1 cellular context compared by ENCODE assay signal in the genomic region with DNA sequence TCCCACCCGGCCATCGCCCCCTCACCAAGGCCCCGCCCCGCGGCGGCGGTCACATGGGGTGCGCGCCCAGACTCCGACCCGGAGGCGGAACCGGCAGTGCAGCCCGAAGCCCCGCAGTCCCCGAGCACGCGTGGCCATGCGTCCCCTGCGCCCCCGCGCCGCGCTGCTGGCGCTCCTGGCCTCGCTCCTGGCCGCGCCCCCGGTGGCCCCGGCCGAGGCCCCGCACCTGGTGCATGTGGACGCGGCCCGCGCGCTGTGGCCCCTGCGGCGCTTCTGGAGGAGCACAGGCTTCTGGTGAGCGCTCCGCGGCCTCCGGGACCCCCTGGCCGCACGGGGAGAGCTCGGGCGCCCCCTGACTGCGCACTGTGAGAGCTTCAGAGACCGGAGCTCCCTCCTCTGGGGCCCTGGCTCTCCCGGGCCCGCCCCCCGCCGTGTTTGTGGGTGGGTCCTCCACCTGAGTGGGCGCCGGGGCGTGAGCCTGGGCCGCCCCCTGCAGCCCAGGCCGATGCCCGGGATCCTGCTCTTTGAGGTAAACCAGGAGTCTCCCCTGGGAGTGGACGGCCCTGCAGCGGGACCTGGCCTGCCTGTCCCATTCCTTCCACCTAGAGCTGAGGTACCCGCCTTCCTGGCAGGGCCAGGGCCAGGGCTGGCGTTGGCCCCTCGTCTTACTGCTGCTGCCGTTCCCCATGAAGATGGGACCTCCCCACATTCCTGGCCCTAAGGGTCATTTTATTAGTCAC.
TF ChIP-seq lines count a peak whose summit lies in the region.

Gene IDUA, plus strand, starts transcription at position 96 of the 740 bp plus-strand sequence. Its CDS starts 41 bp downstream, at position 137.

TF ChIP-seq in K562, 482 proteins besides CTCF, POLR2A, EP300 and RAD21 (continued from another document and continues in another):
- TF ChIP-seq UBTF (IDR thresholded peaks at IDR 0.05; ENCODE audit: borderline replicate concordance in 1 of 2, low read depth in 2 of 2, low read length in 2 of 2): no peak
- 0 out of 2 replicates have a peak, but pooled peaks have one; percentile 13 for TF ChIP-seq LCOR (CRISPR knock-in tag; IDR thresholded peaks at IDR 0.05)
- TF ChIP-seq SOX6 (IDR thresholded peaks at IDR 0.05): peak; percentile 38; the same call in 1 of the 2 replicates
- peak; percentile 91 for TF ChIP-seq RB1 (IDR thresholded peaks at IDR 0.05; ENCODE audit: low read depth)
- TF ChIP-seq, protein P1, sequence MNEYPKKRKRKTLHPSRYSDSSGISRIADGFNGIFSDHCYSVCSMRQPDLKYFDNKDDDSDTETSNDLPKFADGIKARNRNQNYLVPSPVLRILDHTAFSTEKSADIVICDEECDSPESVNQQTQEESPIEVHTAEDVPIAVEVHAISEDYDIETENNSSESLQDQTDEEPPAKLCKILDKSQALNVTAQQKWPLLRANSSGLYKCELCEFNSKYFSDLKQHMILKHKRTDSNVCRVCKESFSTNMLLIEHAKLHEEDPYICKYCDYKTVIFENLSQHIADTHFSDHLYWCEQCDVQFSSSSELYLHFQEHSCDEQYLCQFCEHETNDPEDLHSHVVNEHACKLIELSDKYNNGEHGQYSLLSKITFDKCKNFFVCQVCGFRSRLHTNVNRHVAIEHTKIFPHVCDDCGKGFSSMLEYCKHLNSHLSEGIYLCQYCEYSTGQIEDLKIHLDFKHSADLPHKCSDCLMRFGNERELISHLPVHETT (CRISPR knock-in tag; conservative IDR thresholded peaks at IDR 0.05 in 1 of 2, IDR thresholded peaks at IDR 0.05 in 1 of 2): no peak
- TF ChIP-seq GTF2B (IDR thresholded peaks at IDR 0.05; ENCODE audit: extremely low read depth, insufficient read length): no peak
- peak in 1 of 2 experiments; percentile 76; a peak in 1 of 4 replicates for TF ChIP-seq SIN3A (IDR thresholded peaks at IDR 0.05; ENCODE audit: borderline replicate concordance in 2 of 2, control insufficient read depth in 1 of 2, low read depth in 2 of 2, low read length in 2 of 2)
- 0 out of 2 replicates have a peak, but pooled peaks have one; percentile 28 for TF ChIP-seq ERF (CRISPR knock-in tag; IDR thresholded peaks at IDR 0.05)
- TF ChIP-seq ZNF282 (CRISPR knock-in tag; IDR thresholded peaks at IDR 0.05): 0 out of 2 replicates have a peak, but pooled peaks have one; percentile 46
- peak; percentile 94 for TF ChIP-seq CXXC5 (CRISPR knock-in tag; IDR thresholded peaks at IDR 0.05)
- TF ChIP-seq MAX (CRISPR knock-in tag; IDR thresholded peaks at IDR 0.05): peak; percentile 74
- peak; percentile 82 for TF ChIP-seq SAP30 (IDR thresholded peaks at IDR 0.05; ENCODE audit: borderline replicate concordance, insufficient read depth, low read depth, low read length, poor library complexity, severe bottlenecking)
- TF ChIP-seq NONO (IDR thresholded peaks at IDR 0.05; ENCODE audit: low read depth in 2 of 2, low read length in 1 of 2): peak; percentile 67 to 86
- TF ChIP-seq EP400 (IDR thresholded peaks at IDR 0.05): peak; percentile 16; the same call in 1 of the 2 replicates
- peak; percentile 35 for TF ChIP-seq CTCFL (IDR thresholded peaks at IDR 0.05; ENCODE audit: borderline replicate concordance, insufficient read depth, low read depth, low read length, poor library complexity, severe bottlenecking)
- TF ChIP-seq, protein P2, sequence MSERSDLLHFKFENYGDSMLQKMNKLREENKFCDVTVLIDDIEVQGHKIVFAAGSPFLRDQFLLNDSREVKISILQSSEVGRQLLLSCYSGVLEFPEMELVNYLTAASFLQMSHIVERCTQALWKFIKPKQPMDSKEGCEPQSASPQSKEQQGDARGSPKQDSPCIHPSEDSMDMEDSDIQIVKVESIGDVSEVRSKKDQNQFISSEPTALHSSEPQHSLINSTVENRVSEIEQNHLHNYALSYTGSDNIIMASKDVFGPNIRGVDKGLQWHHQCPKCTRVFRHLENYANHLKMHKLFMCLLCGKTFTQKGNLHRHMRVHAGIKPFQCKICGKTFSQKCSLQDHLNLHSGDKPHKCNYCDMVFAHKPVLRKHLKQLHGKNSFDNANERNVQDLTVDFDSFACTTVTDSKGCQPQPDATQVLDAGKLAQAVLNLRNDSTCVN (CRISPR knock-in tag; IDR thresholded peaks at IDR 0.05): no peak
- TF ChIP-seq FOXP1 (CRISPR knock-in tag; IDR thresholded peaks at IDR 0.05): peak; percentile 79; the same call in 1 of the 2 replicates
- TF ChIP-seq MAZ (CRISPR knock-in tag; conservative IDR thresholded peaks at IDR 0.05 in 1 of 2, IDR thresholded peaks at IDR 0.05 in 1 of 2): peak; percentile 64 to 95; a peak in 3 of 4 replicates
- TF ChIP-seq NFIC (IDR thresholded peaks at IDR 0.05): no peak
- TF ChIP-seq PHF8 (IDR thresholded peaks at IDR 0.05; ENCODE audit: borderline replicate concordance, low read length): peak; percentile 82; the same call in 1 of the 2 replicates
- no peak; the same call in 1 of the 2 replicates for TF ChIP-seq CREB1 (IDR thresholded peaks at IDR 0.05)
- 0 out of 2 replicates have a peak, but pooled peaks have one; percentile 40 for TF ChIP-seq CREB1 (CRISPR knock-in tag; IDR thresholded peaks at IDR 0.05)
- TF ChIP-seq NRF1 (conservative IDR thresholded peaks at IDR 0.05 in 1 of 2, IDR thresholded peaks at IDR 0.05 in 1 of 2): peak; percentile 66 to 69; a peak in 2 of 4 replicates
- TF ChIP-seq THAP12 (CRISPR knock-in tag; IDR thresholded peaks at IDR 0.05): peak; percentile 78
- TF ChIP-seq ZBTB34 (CRISPR knock-in tag; IDR thresholded peaks at IDR 0.05): no peak
- 0 out of 2 replicates have a peak, but pooled peaks have one; percentile 34 for TF ChIP-seq HMGXB4 (CRISPR knock-in tag; IDR thresholded peaks at IDR 0.05)
- no peak for TF ChIP-seq EZH2 (IDR thresholded peaks at IDR 0.05; ENCODE audit: borderline replicate concordance, low read depth, low read length)
- TF ChIP-seq NR4A1 (CRISPR knock-in tag; IDR thresholded peaks at IDR 0.05): no peak
- TF ChIP-seq NR4A1 (tag; IDR thresholded peaks at IDR 0.05): peak; percentile 43; the same call in 1 of the 2 replicates
- TF ChIP-seq FOXK2 (conservative IDR thresholded peaks at IDR 0.05 in 1 of 2, IDR thresholded peaks at IDR 0.05 in 1 of 2; ENCODE audit: low read depth in 2 of 2): no peak
- peak; percentile 59 for TF ChIP-seq U2AF1 (optimal IDR thresholded peaks at IDR 0.05; ENCODE audit: low read depth, low read length)
- no peak for TF ChIP-seq CREB3 (tag; conservative IDR thresholded peaks at IDR 0.05; ENCODE audit: low read depth)
- no peak for TF ChIP-seq TAF7 (tag; IDR thresholded peaks at IDR 0.05)
- TF ChIP-seq ESRRA (IDR thresholded peaks at IDR 0.05; ENCODE audit: borderline replicate concordance, low read depth): peak; percentile 29; the same call in 1 of the 2 replicates
- peak; percentile 90 for TF ChIP-seq CCNT2 (IDR thresholded peaks at IDR 0.05; ENCODE audit: borderline replicate concordance, extremely low read depth, insufficient read length, low read depth, low read length)
- peak; percentile 71 for TF ChIP-seq FUS (optimal IDR thresholded peaks at IDR 0.05; ENCODE audit: low read depth, low read length)
- TF ChIP-seq E2F6 (IDR thresholded peaks at IDR 0.05; ENCODE audit: borderline replicate concordance in 1 of 2, extremely low read depth in 1 of 2, insufficient read depth in 1 of 2, insufficient read length in 1 of 2, low read depth in 1 of 2, low read length in 1 of 2, poor library complexity in 1 of 2, severe bottlenecking in 1 of 2): peak; percentile 68 to 88
- TF ChIP-seq NFATC3 (IDR thresholded peaks at IDR 0.05): no peak
